In genomic region chr3:117814975-117815374, GRCh38 we compare ENCODE assay signal across 15 cellular contexts.
DNase-seq lines count a peak whose midpoint lies in the region; ATAC-seq and TF ChIP-seq lines count a peak whose summit lies in the region.
"Had no signal": no experiment of that assay in that cellular context is flagged by ENCODE, and none has a peak within 500 bp of the region (broad histone marks: within the 10 kb centered on the region; RNA-seq: fewer than 3 reads in every experiment).

No MANE protein-coding gene starts in this region.

- H2AFZ ChIP-seq in SK-N-SH (ENCODE audit: low read depth): no peak overlapping the region
- H2AFZ ChIP-seq: GM23338 had no signal

- H3K4me1 ChIP-seq in SK-N-SH (ENCODE audit: control insufficient read depth in 1 of 2, insufficient read depth in 2 of 2, low read depth in 1 of 2, low read length in 1 of 2): no peaks in the 10 kb centered on the region; a peak in 2 of 4 replicates
- no peaks in the 10 kb centered on the region for H3K4me1 ChIP-seq in left lung
- no peaks in the 10 kb centered on the region for H3K4me1 ChIP-seq in vagina
- H3K4me1 ChIP-seq: Peyer's patch had no signal

- H3K4me3 ChIP-seq in AG10803 (ENCODE audit: low read length): no peak overlapping the region
- no peak overlapping the region for H3K4me3 ChIP-seq in SK-N-SH (ENCODE audit: low read depth in 2 of 2, low read length in 1 of 2)
- H3K4me3 ChIP-seq in left lung: no peak overlapping the region
- no peak overlapping the region for H3K4me3 ChIP-seq in vagina
- H3K4me3 ChIP-seq: GM23338, Peyer's patch had no signal

- H3K9ac ChIP-seq in SK-N-SH: no peak overlapping the region

- H3K27ac ChIP-seq in SK-N-SH (ENCODE audit: low read depth in 2 of 2, low read length in 1 of 2) (peak overlapping the region; percentile 22 to 37; a peak in 3 of 4 replicates), left lung (no peak overlapping the region), vagina (no peak overlapping the region)
- H3K27ac ChIP-seq: Peyer's patch had no signal

- no peak overlapping the region for H3K4me2 ChIP-seq in SK-N-SH
- H3K4me2 ChIP-seq: GM23338 had no signal

- no peaks in the 10 kb centered on the region for H3K79me2 ChIP-seq in SK-N-SH (ENCODE audit: insufficient read depth)

- ATAC-seq in left lung: peak; percentile 18
- ATAC-seq: GM23338 had no signal

- H3K27me3 ChIP-seq in SK-N-SH (ENCODE audit: insufficient read depth) (no peaks in the 10 kb centered on the region), left lung (no peaks in the 10 kb centered on the region), vagina (no peaks in the 10 kb centered on the region)
- H3K27me3 ChIP-seq: Peyer's patch had no signal

- no peak for TF ChIP-seq EP300 in SK-N-SH (IDR thresholded peaks at IDR 0.05; ENCODE audit: borderline replicate concordance in 1 of 2, low read depth in 1 of 2, low read length in 1 of 2)

- 9% methylated on average over 2 of the region's 2 CpGs for WGBS in SK-N-SH (ENCODE audit: low lambda C conversion rate)

- no peaks in the 10 kb centered on the region for H4K20me1 ChIP-seq in SK-N-SH (ENCODE audit: insufficient read depth)

- H3K9me3 ChIP-seq in SK-N-SH: no peaks in the 10 kb centered on the region
- H3K9me3 ChIP-seq in left lung: no peaks in the 10 kb centered on the region
- no peaks in the 10 kb centered on the region for H3K9me3 ChIP-seq in vagina
- H3K9me3 ChIP-seq: Peyer's patch had no signal

- H3K9me2 ChIP-seq in SK-N-SH: no peaks in the 10 kb centered on the region

- POLR2A ChIA-PET in SK-N-SH (lab: Yijun Ruan, JAX): no interaction called here

- TF ChIP-seq CTCF in AG10803 (conservative IDR thresholded peaks at IDR 0.05; ENCODE audit: low read length) (no peak), SK-N-SH (IDR thresholded peaks at IDR 0.05) (no peak), left lung (IDR thresholded peaks at IDR 0.05) (no peak), vagina (IDR thresholded peaks at IDR 0.05) (no peak)

- no peak for TF ChIP-seq RAD21 in SK-N-SH (IDR thresholded peaks at IDR 0.05; ENCODE audit: low read length)

- no peaks in the 10 kb centered on the region for H3F3A ChIP-seq in SK-N-SH (replicated peaks; ENCODE audit: insufficient read depth)

- intact Hi-C loops in left lung (cut with DNase I) (no loop called here), head of caudate nucleus (cut with DNase I) (no loop called here), vagina (cut with DNase I) (no loop called here)

- DNase-seq in AG10803 (ENCODE audit: low read depth): peak; percentile 16
- no peak for DNase-seq in SK-N-SH
- DNase-seq in fibroblast of gingiva (ENCODE audit: low read depth): peak; percentile 66
- no peak for DNase-seq in left lung
- DNase-seq in head of caudate nucleus: no peak
- no peak for DNase-seq in COR-L47 (lab: John Stamatoyannopoulos, UW)
- DNase-seq in vagina (ENCODE audit: extremely low spot score in 2 of 2): no peak
- DNase-seq: CD4-positive, alpha-beta T cell; DMS79; NCI-H1092; NCI-H2227 treated with DMSO at 0.1 percent for 48 hours; NCI-H69; Peyer's patch; SHP77 had no signal

- CTCF ChIA-PET in SK-N-SH (lab: Yijun Ruan, JAX): no interaction called here

- H3K36me3 ChIP-seq in SK-N-SH (replicated peaks in 1 of 2; ENCODE audit: control insufficient read depth in 1 of 2, insufficient read depth in 2 of 2, low read length in 1 of 2) (no peaks in the 10 kb centered on the region), left lung (no peaks in the 10 kb centered on the region), vagina (no peaks in the 10 kb centered on the region)
- H3K36me3 ChIP-seq: Peyer's patch had no signal

- no peak for TF ChIP-seq POLR2A in vagina (IDR thresholded peaks at IDR 0.05)

TF ChIP-seq in SK-N-SH, 30 proteins besides CTCF, POLR2A, EP300 and RAD21:
- no peak for TF ChIP-seq REST (IDR thresholded peaks at IDR 0.05; ENCODE audit: low read depth, low read length)
- no peak for TF ChIP-seq MXI1 (IDR thresholded peaks at IDR 0.05; ENCODE audit: low read depth, low read length)
- TF ChIP-seq GABPA (IDR thresholded peaks at IDR 0.05; ENCODE audit: low read depth): no peak
- no peak for TF ChIP-seq USF2 (IDR thresholded peaks at IDR 0.05; ENCODE audit: borderline replicate concordance, low read depth, low read length)
- TF ChIP-seq RFX5 (IDR thresholded peaks at IDR 0.05; ENCODE audit: low read length): no peak
- TF ChIP-seq, protein P1, sequence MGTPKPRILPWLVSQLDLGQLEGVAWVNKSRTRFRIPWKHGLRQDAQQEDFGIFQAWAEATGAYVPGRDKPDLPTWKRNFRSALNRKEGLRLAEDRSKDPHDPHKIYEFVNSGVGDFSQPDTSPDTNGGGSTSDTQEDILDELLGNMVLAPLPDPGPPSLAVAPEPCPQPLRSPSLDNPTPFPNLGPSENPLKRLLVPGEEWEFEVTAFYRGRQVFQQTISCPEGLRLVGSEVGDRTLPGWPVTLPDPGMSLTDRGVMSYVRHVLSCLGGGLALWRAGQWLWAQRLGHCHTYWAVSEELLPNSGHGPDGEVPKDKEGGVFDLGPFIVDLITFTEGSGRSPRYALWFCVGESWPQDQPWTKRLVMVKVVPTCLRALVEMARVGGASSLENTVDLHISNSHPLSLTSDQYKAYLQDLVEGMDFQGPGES (IDR thresholded peaks at IDR 0.05; ENCODE audit: low read depth, low read length): no peak
- no peak for TF ChIP-seq FOXJ3 (CRISPR knock-in tag; IDR thresholded peaks at IDR 0.05)
- TF ChIP-seq EZH2phosphoT487 (IDR thresholded peaks at IDR 0.05; ENCODE audit: borderline replicate concordance, low read depth): no peak
- no peak for TF ChIP-seq JUND (IDR thresholded peaks at IDR 0.05)
- TF ChIP-seq NRF1 (IDR thresholded peaks at IDR 0.05; ENCODE audit: low read depth, low read length): no peak
- TF ChIP-seq SIN3A (IDR thresholded peaks at IDR 0.05; ENCODE audit: borderline replicate concordance, low read depth, low read length): no peak
- no peak for TF ChIP-seq ELF1 (IDR thresholded peaks at IDR 0.05)
- TF ChIP-seq, protein P2, sequence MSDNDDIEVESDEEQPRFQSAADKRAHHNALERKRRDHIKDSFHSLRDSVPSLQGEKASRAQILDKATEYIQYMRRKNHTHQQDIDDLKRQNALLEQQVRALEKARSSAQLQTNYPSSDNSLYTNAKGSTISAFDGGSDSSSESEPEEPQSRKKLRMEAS (IDR thresholded peaks at IDR 0.05; ENCODE audit: low read depth): no peak
- TF ChIP-seq TEAD4 (IDR thresholded peaks at IDR 0.05; ENCODE audit: borderline replicate concordance, insufficient read depth): no peak
- TF ChIP-seq TAF1 (IDR thresholded peaks at IDR 0.05; ENCODE audit: borderline replicate concordance, low read depth, low read length): no peak
- no peak for TF ChIP-seq RXRA (IDR thresholded peaks at IDR 0.05; ENCODE audit: borderline replicate concordance, low read depth)

Comparison
In these comparisons a context has a peak if more than half of its experiments do, and no peak if none do; other contexts are left out.
1. DNase-seq: peak in AG10803 (single experiment) and fibroblast of gingiva (single experiment); none in SK-N-SH (single experiment), left lung (0 of 2), head of caudate nucleus (0 of 42), COR-L47 (single experiment) and vagina (0 of 2).
2. H3K27ac ChIP-seq: peak in SK-N-SH (2 of 2); none in left lung (0 of 2) and vagina (single experiment).